1 cellular context compared by ENCODE assay signal in genomic region chr3:177262396-177262795, GRCh38.
TF ChIP-seq lines count a peak whose summit lies in the region.

No MANE protein-coding gene starts in this region.

TF ChIP-seq in IMR-90, 13 proteins besides CTCF, POLR2A, EP300 and RAD21:
- TF ChIP-seq RFX5 (IDR thresholded peaks at IDR 0.05; ENCODE audit: low read depth, low read length) (no peak), NFE2L2 (IDR thresholded peaks at IDR 0.05; ENCODE audit: low read depth, low read length) (no peak), BHLHE40 (IDR thresholded peaks at IDR 0.05; ENCODE audit: low read depth, low read length) (no peak), USF2 (IDR thresholded peaks at IDR 0.05; ENCODE audit: low read depth, low read length) (no peak), ELK1 (IDR thresholded peaks at IDR 0.05; ENCODE audit: borderline replicate concordance, low read depth, low read length) (no peak), MAFK (IDR thresholded peaks at IDR 0.05; ENCODE audit: low read depth, low read length) (no peak), CHD1 (IDR thresholded peaks at IDR 0.05; ENCODE audit: low read depth, low read length) (no peak)
TF ChIP-seq in IMR-90: peak in this region for 0.
